Comparison of ENCODE assay signal across 8 cellular contexts in genomic region chr15:52677593-52677992, GRCh38. TPM values are rescaled to one million over a fixed set of nuclear protein-coding genes. Genes with fewer than 3 reads are reported as not detected.
DNase-seq lines count a peak whose midpoint lies in the region; ATAC-seq, FAIRE-seq and TF ChIP-seq lines count a peak whose summit lies in the region.

No MANE protein-coding gene starts in this region.

- H3K36me3 ChIP-seq in right atrium auricular region, result peaks cover 35% of the 10 kb centered on the region

- H3K27me3 ChIP-seq in right atrium auricular region, result no peaks in the 10 kb centered on the region
- no peaks in the 10 kb centered on the region for H3K27me3 ChIP-seq in mononuclear cell (ENCODE audit: insufficient read depth, low read length)

- TF ChIP-seq CTCF in right atrium auricular region (IDR thresholded peaks at IDR 0.05) (no peak), astrocyte of the spinal cord (IDR thresholded peaks at IDR 0.05; ENCODE audit: low read depth, low read length) (no peak)

- in situ Hi-C loops in astrocyte of the spinal cord (cut with HindIII; ENCODE audit: low sequenced_read_pairs), result no loop called here

- DNase-seq in right atrium auricular region (ENCODE audit: low spot score), result no peak
- DNase-seq in left ventricle myocardium superior, result no peak
- no peak for DNase-seq in astrocyte of the spinal cord (ENCODE audit: low read depth, low spot score)
- DNase-seq in GM19239 (ENCODE audit: insufficient read length, low spot score), result no peak
- DNase-seq in DMS153 treated with DMSO at 0.1 percent for 48 hours (lab: John Stamatoyannopoulos, UW; ENCODE audit: unreplicated experiment), result no peak
- no peak for DNase-seq in HPDE6-E6E7 (ENCODE audit: extremely low spot score)

- intact Hi-C loops in left ventricle myocardium superior (cut with micrococcal nuclease), result no loop called here

- H3K27ac ChIP-seq in right atrium auricular region, result peak overlapping the region; percentile 98 to 100

- ATAC-seq in left ventricle myocardium superior (no peak), HG03175 (IDR thresholded peaks at IDR 0.05; ENCODE audit: unreplicated experiment) (peak; percentile 15)

- H3K9me3 ChIP-seq in right atrium auricular region (no peaks in the 10 kb centered on the region), mononuclear cell (ENCODE audit: low read depth, low read length) (no peaks in the 10 kb centered on the region)

- H3K4me3 ChIP-seq in right atrium auricular region (peak overlapping the region; percentile 93 to 99), astrocyte of the spinal cord (ENCODE audit: low read depth, low read length) (peak overlapping the region; percentile 90), mononuclear cell (ENCODE audit: low read length) (peak overlapping the region; percentile 89)

- no peak for FAIRE-seq in GM19239 (lab: Jason Lieb, UNC)

- H3K4me1 ChIP-seq in right atrium auricular region (peaks cover 0 to 41% of the 10 kb centered on the region in 2 donors), mononuclear cell (ENCODE audit: insufficient read depth, low read length) (peaks cover 29% of the 10 kb centered on the region)

RNA-seq across cellular contexts. Expression of gene ATOSA, which starts 1.6 kb away (rescaled TPM):
- total RNA-seq in right atrium auricular region (10 to 100 TPM; 21.6 to 36.7 TPM), left ventricle myocardium superior (27.5 TPM), mononuclear cell (144 TPM)
